In the genomic region with DNA sequence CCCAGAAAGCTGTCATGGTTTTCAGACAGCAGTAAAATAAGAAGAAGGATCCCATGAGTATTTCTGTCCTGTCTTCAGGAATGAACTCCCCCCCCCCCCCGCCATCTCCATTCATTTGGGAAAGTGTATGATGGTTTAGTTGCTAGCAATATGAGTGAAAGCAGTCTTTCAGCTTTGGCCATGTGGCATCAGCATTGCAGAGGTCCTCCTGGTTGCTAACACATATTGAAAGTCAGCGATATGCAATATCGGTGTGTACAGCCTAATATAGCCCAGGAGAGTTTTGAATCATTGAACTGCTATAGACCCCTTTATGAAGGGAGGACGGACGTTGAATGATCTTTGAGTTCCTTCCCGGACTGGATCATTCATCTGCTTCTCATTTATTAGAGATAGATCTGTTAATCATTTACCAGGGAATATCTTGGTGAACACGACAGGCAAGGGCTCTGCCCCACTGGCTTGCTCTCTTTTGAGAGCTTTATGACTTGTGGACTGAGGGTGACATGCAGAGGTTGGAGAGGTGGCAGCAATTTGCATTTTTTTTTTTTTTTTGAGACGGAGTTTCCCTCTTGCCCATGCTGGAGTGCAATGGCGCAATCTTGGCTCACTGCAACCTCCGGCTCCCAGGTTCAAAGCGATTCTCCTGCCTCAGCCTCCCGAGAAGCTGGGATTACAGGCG, we compare ENCODE assay signal across 11 cellular contexts. TPM values are rescaled to one million over a fixed set of nuclear protein-coding genes. Genes with fewer than 3 reads are reported as not detected.
DNase-seq lines count a peak whose midpoint lies in the region; ATAC-seq and TF ChIP-seq lines count a peak whose summit lies in the region.
"Had no signal": no experiment of that assay in that cellular context is flagged by ENCODE, and none has a peak within 500 bp of the region (broad histone marks: within the 10 kb centered on the region; RNA-seq: fewer than 3 reads in every experiment).

No MANE protein-coding gene starts in this region.

- H3K27me3 ChIP-seq in thoracic aorta (replicated peaks; ENCODE audit: insufficient read depth): no peaks in the 10 kb centered on the region

- peak overlapping the region; percentile 95 to 99 for H3K4me3 Mint-ChIP-seq in activated T-cell treated with anti-CD3 and anti-CD28 coated beads, Interleukin-2, amount 50 U/mL, for 72 hours
- H3K4me3 Mint-ChIP-seq in activated CD8-positive, alpha-beta T cell treated with anti-CD3 and anti-CD28 coated beads, Interleukin-2, amount 10 ng/mL, durations not matched to agents 7 days and 5 days: peak overlapping the region; percentile 98

- CTCF ChIA-PET in activated CD8-positive, alpha-beta T cell treated with anti-CD3 and anti-CD28 coated beads, Interleukin-2, amount 10 ng/mL, durations not matched to agents 7 days and 5 days (lab: Charles Lee): no interaction called here

- TF ChIP-seq CTCF in thoracic aorta (IDR thresholded peaks at IDR 0.05): no peak

- peak overlapping the region; percentile 82 for H3K4me3 ChIP-seq in thoracic aorta

- DNase-seq in activated T-cell treated with anti-CD3 and anti-CD28 coated beads, Interleukin-2, amount 50 U/mL, for 72 hours: no peak
- no peak for DNase-seq in activated T-cell treated with anti-CD3 and anti-CD28 coated beads, Interleukin-2, amount 50 U/mL, for 1 hour
- DNase-seq in activated CD8-positive, alpha-beta T cell treated with anti-CD3 and anti-CD28 coated beads, Interleukin-2, amount 10 ng/mL, durations not matched to agents 7 days and 5 days: no peak
- DNase-seq in left colon (peak; percentile 32 to 63), thoracic aorta (ENCODE audit: low spot score) (no peak)
- no peak for DNase-seq in stimulated activated naive CD4-positive, alpha-beta T cell (lab: John Stamatoyannopoulos, UW)
- DNase-seq: DMS79, erythroblast, SHP77 treated with DMSO at 0.1 percent for 48 hours had no signal

- no peaks in the 10 kb centered on the region for H3K9me3 Mint-ChIP-seq in activated T-cell treated with anti-CD3 and anti-CD28 coated beads, Interleukin-2, amount 50 U/mL, for 72 hours
- H3K9me3 Mint-ChIP-seq in activated CD8-positive, alpha-beta T cell treated with anti-CD3 and anti-CD28 coated beads, Interleukin-2, amount 10 ng/mL, durations not matched to agents 7 days and 5 days (ENCODE audit: insufficient read depth): peaks cover 8% of the 10 kb centered on the region

- intact Hi-C loops in left colon (cut with DNase I, micrococcal nuclease): no loop called here

- peak overlapping the region; percentile 51 for H3K27ac Mint-ChIP-seq in activated T-cell treated with anti-CD3 and anti-CD28 coated beads, Interleukin-2, amount 50 U/mL, for 72 hours
- H3K27ac Mint-ChIP-seq in activated CD8-positive, alpha-beta T cell treated with anti-CD3 and anti-CD28 coated beads, Interleukin-2, amount 10 ng/mL, durations not matched to agents 7 days and 5 days: peak overlapping the region; percentile 71

- no peaks in the 10 kb centered on the region for H3K9me3 ChIP-seq in thoracic aorta

- peaks cover 4% of the 10 kb centered on the region for H3K36me3 ChIP-seq in thoracic aorta

- H3K4me1 Mint-ChIP-seq in activated T-cell treated with anti-CD3 and anti-CD28 coated beads, Interleukin-2, amount 50 U/mL, for 72 hours (ENCODE audit: low read depth): peaks cover 26% of the 10 kb centered on the region
- peaks cover 34% of the 10 kb centered on the region for H3K4me1 Mint-ChIP-seq in activated CD8-positive, alpha-beta T cell treated with anti-CD3 and anti-CD28 coated beads, Interleukin-2, amount 10 ng/mL, durations not matched to agents 7 days and 5 days (ENCODE audit: low read depth)

- H3K36me3 Mint-ChIP-seq in activated T-cell treated with anti-CD3 and anti-CD28 coated beads, Interleukin-2, amount 50 U/mL, for 72 hours (ENCODE audit: insufficient read depth in 2 of 2): peaks cover 6 to 12% of the 10 kb centered on the region in 2 donors
- peaks cover 36% of the 10 kb centered on the region for H3K36me3 Mint-ChIP-seq in activated CD8-positive, alpha-beta T cell treated with anti-CD3 and anti-CD28 coated beads, Interleukin-2, amount 10 ng/mL, durations not matched to agents 7 days and 5 days (ENCODE audit: low read depth)

- H3K4me1 ChIP-seq in thoracic aorta (ENCODE audit: control insufficient read depth in 1 of 2, low read depth in 2 of 2): peaks cover 17 to 24% of the 10 kb centered on the region in 2 donors

- POLR2A ChIA-PET in activated CD8-positive, alpha-beta T cell treated with anti-CD3 and anti-CD28 coated beads, Interleukin-2, amount 10 ng/mL, durations not matched to agents 7 days and 5 days (lab: Charles Lee): interaction anchor here (0.8 to 2.4 kb wide), 4 partner anchors 24 to 52 kb away, joined by 3 to 13 read pairs (median 5); a partner anchor contains a TSS

- H3K27ac ChIP-seq in thoracic aorta: no peak overlapping the region

- no peaks in the 10 kb centered on the region for H3K27me3 Mint-ChIP-seq in activated T-cell treated with anti-CD3 and anti-CD28 coated beads, Interleukin-2, amount 50 U/mL, for 72 hours (ENCODE audit: low read depth)
- no peaks in the 10 kb centered on the region for H3K27me3 Mint-ChIP-seq in activated CD8-positive, alpha-beta T cell treated with anti-CD3 and anti-CD28 coated beads, Interleukin-2, amount 10 ng/mL, durations not matched to agents 7 days and 5 days (ENCODE audit: low read depth)

- no peak for ATAC-seq in activated T-cell treated with anti-CD3 and anti-CD28 coated beads, Interleukin-2, amount 50 U/mL, for 72 hours (replicated peaks in 1 of 2)
- no peak for ATAC-seq in activated CD8-positive, alpha-beta T cell treated with anti-CD3 and anti-CD28 coated beads, Interleukin-2, amount 10 ng/mL, durations not matched to agents 7 days and 5 days
- ATAC-seq in left colon (peak; percentile 68), thoracic aorta (ENCODE audit: insufficient number of reproducible peaks, low FRiP score, low read depth) (no peak), HG02571 (IDR thresholded peaks at IDR 0.05; ENCODE audit: unreplicated experiment) (no peak), GM19328 (IDR thresholded peaks at IDR 0.05; ENCODE audit: unreplicated experiment) (no peak)

RNA-seq across cellular contexts. Expression of a gene that starts 25.2 kb away (rescaled TPM):
- 10 to 100 TPM; 22.5 to 23.8 TPM for total RNA-seq in activated T-cell treated with anti-CD3 and anti-CD28 coated beads, Interleukin-2, amount 50 U/mL, for 72 hours
- 10 to 100 TPM; 19.8 to 25.7 TPM for total RNA-seq in activated CD8-positive, alpha-beta T cell treated with anti-CD3 and anti-CD28 coated beads, Interleukin-2, amount 10 ng/mL, durations not matched to agents 7 days and 5 days
- total RNA-seq in left colon (10 to 100 TPM; 25.4 to 34.0 TPM), thoracic aorta (100 to 1,000 TPM in 1 of 2 donors, 10 to 100 TPM in 1; 77.8 to 185 TPM)

RNA-seq across cellular contexts. Expression of a gene that starts 45.5 kb away (rescaled TPM):
- 1 to 10 TPM in 1 of 2 donors, under 1 TPM in 1; 0.70 to 1.4 TPM for total RNA-seq in activated T-cell treated with anti-CD3 and anti-CD28 coated beads, Interleukin-2, amount 50 U/mL, for 72 hours
- total RNA-seq in activated CD8-positive, alpha-beta T cell treated with anti-CD3 and anti-CD28 coated beads, Interleukin-2, amount 10 ng/mL, durations not matched to agents 7 days and 5 days: under 1 TPM in 1 of 2 experiments, not detected in 1; 0.18 TPM
- 1 to 10 TPM; 3.8 to 4.9 TPM for total RNA-seq in left colon
- 10 to 100 TPM in 1 of 2 donors, 1 to 10 TPM in 1; 8.7 to 19.9 TPM for total RNA-seq in thoracic aorta

RNA-seq across cellular contexts. Expression of a gene that starts 50.7 kb away (rescaled TPM):
- total RNA-seq in activated T-cell treated with anti-CD3 and anti-CD28 coated beads, Interleukin-2, amount 50 U/mL, for 72 hours: 1 to 10 TPM; 1.3 to 2.7 TPM
- 1 to 10 TPM; 1.1 to 1.3 TPM for total RNA-seq in activated CD8-positive, alpha-beta T cell treated with anti-CD3 and anti-CD28 coated beads, Interleukin-2, amount 10 ng/mL, durations not matched to agents 7 days and 5 days
- total RNA-seq in left colon (1 to 10 TPM; 3.3 to 4.2 TPM), thoracic aorta (10 to 100 TPM in 1 of 2 donors, 1 to 10 TPM in 1; 4.2 to 18.0 TPM)

RNA-seq across cellular contexts. Expression of a gene that starts 55.1 kb away (rescaled TPM):
- 10 to 100 TPM in 1 of 2 donors, 1 to 10 TPM in 1; 7.6 to 15.2 TPM for total RNA-seq in activated T-cell treated with anti-CD3 and anti-CD28 coated beads, Interleukin-2, amount 50 U/mL, for 72 hours
- total RNA-seq in activated CD8-positive, alpha-beta T cell treated with anti-CD3 and anti-CD28 coated beads, Interleukin-2, amount 10 ng/mL, durations not matched to agents 7 days and 5 days: 1 to 10 TPM; 4.7 to 5.0 TPM
- total RNA-seq in left colon: 1 to 10 TPM; 2.1 to 4.3 TPM
- 10 to 100 TPM; 13.1 to 19.3 TPM for total RNA-seq in thoracic aorta

Comparison
In these comparisons a context has a peak if more than half of its experiments do, and no peak if none do; other contexts are left out.
1. DNase-seq: peak in left colon (2 of 2); none in activated T-cell treated with anti-CD3 and anti-CD28 coated beads, Interleukin-2, amount 50 U/mL, for 72 hours (0 of 2), activated T-cell treated with anti-CD3 and anti-CD28 coated beads, Interleukin-2, amount 50 U/mL, for 1 hour (single experiment), activated CD8-positive, alpha-beta T cell treated with anti-CD3 and anti-CD28 coated beads, Interleukin-2, amount 10 ng/mL, durations not matched to agents 7 days and 5 days (single experiment), thoracic aorta (single experiment) and stimulated activated naive CD4-positive, alpha-beta T cell (0 of 6).